8 cellular contexts compared by ENCODE assay signal in the genomic region with DNA sequence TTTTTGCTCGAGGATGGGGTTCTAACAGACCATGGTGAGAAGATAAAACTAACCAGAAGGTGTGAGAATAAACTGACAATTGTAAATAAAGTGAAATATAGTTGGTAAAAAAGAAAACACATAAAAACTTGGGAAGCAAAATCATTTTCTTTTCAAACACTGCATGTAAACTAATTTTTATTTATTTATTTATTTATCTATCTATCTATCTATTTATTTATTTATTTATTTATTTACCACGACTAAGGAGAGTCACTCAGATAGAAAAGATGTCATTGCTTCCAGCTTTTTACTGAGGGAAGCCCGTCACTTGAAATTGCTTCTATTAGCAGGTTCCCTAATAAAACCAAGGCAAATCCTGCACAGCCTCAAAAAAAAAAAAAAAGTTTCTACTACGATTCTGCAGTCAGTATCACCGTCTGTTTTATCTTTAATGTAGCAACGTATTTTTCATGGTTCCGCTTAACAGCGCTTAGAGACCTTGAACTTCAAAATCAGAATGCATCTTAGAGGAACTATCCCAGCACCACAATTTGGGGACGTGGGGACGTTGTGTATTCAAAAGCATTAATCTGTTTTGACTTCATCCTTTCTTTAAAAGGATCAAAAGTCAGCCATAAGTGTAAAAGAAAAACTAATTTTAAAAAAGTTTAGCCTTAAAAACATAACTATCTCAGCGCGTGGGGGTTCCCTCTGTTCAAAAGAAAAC. TPM values are rescaled to one million over a fixed set of nuclear protein-coding genes. Genes with fewer than 3 reads are reported as not detected.
DNase-seq lines count a peak whose midpoint lies in the region; FAIRE-seq and TF ChIP-seq lines count a peak whose summit lies in the region.

No MANE protein-coding gene starts in this region.

- FAIRE-seq in endometrium (lab: Jason Lieb, UNC) = peak; percentile 29
- no peak for FAIRE-seq in frontal cortex (lab: Jason Lieb, UNC)

- peak overlapping the region; percentile 79 to 96 for H3K4me3 ChIP-seq in neutrophil (ENCODE audit: low read depth in 1 of 2, low read length in 1 of 2)

- H3K9me3 ChIP-seq in neutrophil = no peaks in the 10 kb centered on the region

- peaks cover 25% of the 10 kb centered on the region for H3K27me3 ChIP-seq in neutrophil

- DNase-seq in NCI-H1092 treated with DMSO at 0.1 percent for 48 hours (lab: John Stamatoyannopoulos, UW) = peak; percentile 61
- no peak for DNase-seq in NCI-H1092 (lab: John Stamatoyannopoulos, UW)
- peak; percentile 9 for DNase-seq in SK-N-DZ (ENCODE audit: low spot score)
- DNase-seq in anterior cingulate cortex (lab: John Stamatoyannopoulos, UW) = no peak
- no peak for DNase-seq in NCI-H1436 treated with DMSO at 0.1 percent for 48 hours (lab: John Stamatoyannopoulos, UW)
- no peak for DNase-seq in frontal cortex (ENCODE audit: low spot score in 2 of 2)

- TF ChIP-seq CTCF in neutrophil (IDR thresholded peaks at IDR 0.05) = no peak

- H3K4me1 ChIP-seq in neutrophil (ENCODE audit: control insufficient read depth in 1 of 2, insufficient read depth in 1 of 2, low read depth in 1 of 2, low read length in 1 of 2) = peaks cover 11 to 24% of the 10 kb centered on the region in 2 experiments

- no peaks in the 10 kb centered on the region for H3K36me3 ChIP-seq in neutrophil

- peak overlapping the region; percentile 62 for H3K27ac ChIP-seq in neutrophil

RNA-seq across cellular contexts. Expression of a gene that starts 33.2 kb away (rescaled TPM):
- polyA plus RNA-seq in SK-N-DZ (2014; cell fraction: cytosol; rRNA removed) = not detected in 2 replicates
- polyA plus RNA-seq in SK-N-DZ (2014; cell fraction: nucleus; rRNA removed) = not detected in 2 replicates
- total RNA-seq in frontal cortex = not detected

Comparison
In these comparisons a context has a peak if more than half of its experiments do, and no peak if none do; other contexts are left out.
1. DNase-seq: peak in NCI-H1092 treated with DMSO at 0.1 percent for 48 hours (single experiment) and SK-N-DZ (single experiment); none in NCI-H1092 (single experiment), anterior cingulate cortex (0 of 58), NCI-H1436 treated with DMSO at 0.1 percent for 48 hours (single experiment) and frontal cortex (0 of 2).